8 cellular contexts compared by ENCODE assay signal in the genomic region with DNA sequence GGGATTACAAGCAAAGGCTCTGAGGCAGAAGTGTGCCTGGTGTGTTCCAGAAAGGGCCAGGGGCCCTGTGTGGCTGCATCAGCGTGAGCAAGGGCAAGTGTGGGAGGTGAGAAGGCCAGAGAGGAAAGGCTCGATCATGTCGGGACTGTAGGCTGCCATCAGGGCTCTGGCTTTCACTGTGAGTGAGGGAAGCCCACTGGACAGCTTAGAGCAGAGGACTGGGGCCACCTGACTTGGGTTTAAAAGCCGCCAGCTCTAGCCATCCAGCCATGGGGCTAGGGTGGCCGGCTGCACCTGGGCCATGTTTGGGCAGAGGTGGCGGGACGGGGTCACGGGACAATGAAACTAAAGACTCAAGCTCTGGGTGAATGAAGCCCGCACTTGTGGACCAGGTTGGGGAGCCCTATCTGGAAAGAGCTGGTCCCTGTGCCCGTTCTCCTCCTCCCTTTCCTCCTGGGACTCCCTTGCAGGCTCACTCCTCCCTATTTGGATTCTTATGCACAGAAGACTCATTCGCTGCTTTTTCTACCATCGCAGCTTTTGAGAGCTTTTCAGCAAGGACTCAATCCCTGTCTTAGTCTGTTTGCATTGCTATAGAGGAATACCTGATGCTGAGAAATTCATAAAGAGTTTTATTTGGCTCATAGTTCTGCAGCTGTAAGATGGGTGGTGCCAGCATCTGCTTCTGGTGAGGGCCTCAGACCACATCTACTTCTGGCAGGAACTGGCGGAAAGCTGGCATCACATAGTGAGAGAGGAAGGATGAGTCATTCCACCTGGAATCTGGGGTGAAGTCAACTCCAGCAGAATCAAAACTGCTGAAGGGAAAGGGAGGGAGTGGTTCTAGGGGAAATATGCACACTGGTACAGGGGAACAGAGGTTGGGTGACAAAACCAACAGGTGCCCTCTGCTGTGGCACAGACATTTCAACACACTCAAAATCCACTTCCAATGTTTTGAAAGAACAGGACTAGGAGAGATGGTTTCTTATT. TPM values are rescaled to one million over a fixed set of nuclear protein-coding genes. Genes with fewer than 3 reads are reported as not detected.
DNase-seq lines count a peak whose midpoint lies in the region; ATAC-seq lines count a peak whose summit lies in the region.
"Had no signal": no experiment of that assay in that cellular context is flagged by ENCODE, and none has a peak within 500 bp of the region (broad histone marks: within the 10 kb centered on the region; RNA-seq: fewer than 3 reads in every experiment).

No MANE protein-coding gene starts in this region.

- DNase-seq in A172 (ENCODE audit: low spot score) (peak; percentile 96), LoVo (ENCODE audit: low spot score) (peak; percentile 43), fibroblast of gingiva (ENCODE audit: low read depth) (peak; percentile 70), HUDEP-2 (lab: John Stamatoyannopoulos, UW; ENCODE audit: unreplicated experiment in 76 of 76) (no peak)
- no peak for DNase-seq in stimulated activated naive CD4-positive, alpha-beta T cell (lab: John Stamatoyannopoulos, UW)
- DNase-seq: CD4-positive, CD25-positive, alpha-beta regulatory T cell had no signal

- ATAC-seq in GM21825 (IDR thresholded peaks at IDR 0.05; ENCODE audit: unreplicated experiment) = no peak

RNA-seq across cellular contexts. Expression of a gene that starts 15.3 kb away (rescaled TPM):
- total RNA-seq in A172 (2014; rRNA removed; shearing (Covaris generic)) = not detected in 2 replicates
- total RNA-seq: CD4-positive, CD25-positive, alpha-beta regulatory T cell; liver had no signal

RNA-seq across cellular contexts. Expression of a gene that starts 18.8 kb away (rescaled TPM):
- total RNA-seq in A172 (2014; rRNA removed; shearing (Covaris generic)) = not detected in 2 replicates
- total RNA-seq: CD4-positive, CD25-positive, alpha-beta regulatory T cell; liver had no signal

RNA-seq across cellular contexts. Expression of a gene that starts 49.6 kb away (rescaled TPM):
- total RNA-seq in A172 (2014; rRNA removed; shearing (Covaris generic)) = not detected in 2 replicates
- total RNA-seq: CD4-positive, CD25-positive, alpha-beta regulatory T cell; liver had no signal

RNA-seq across cellular contexts. Expression of a gene that starts 56.3 kb away (rescaled TPM):
- 53.6 and 63.2 TPM in 2 replicates for total RNA-seq in A172 (2014; rRNA removed; shearing (Covaris generic))

RNA-seq across cellular contexts. Expression of a gene that starts 57.1 kb away (rescaled TPM):
- total RNA-seq in A172 (2014; rRNA removed; shearing (Covaris generic)) = 102 and 112 TPM in 2 replicates

Comparison
In these comparisons a context has a peak if more than half of its experiments do, and no peak if none do; other contexts are left out.
1. DNase-seq: peak in A172 (single experiment), LoVo (single experiment) and fibroblast of gingiva (single experiment); none in stimulated activated naive CD4-positive, alpha-beta T cell (0 of 6) and HUDEP-2 (0 of 76).